8 cellular contexts compared by ENCODE assay signal in the genomic region with DNA sequence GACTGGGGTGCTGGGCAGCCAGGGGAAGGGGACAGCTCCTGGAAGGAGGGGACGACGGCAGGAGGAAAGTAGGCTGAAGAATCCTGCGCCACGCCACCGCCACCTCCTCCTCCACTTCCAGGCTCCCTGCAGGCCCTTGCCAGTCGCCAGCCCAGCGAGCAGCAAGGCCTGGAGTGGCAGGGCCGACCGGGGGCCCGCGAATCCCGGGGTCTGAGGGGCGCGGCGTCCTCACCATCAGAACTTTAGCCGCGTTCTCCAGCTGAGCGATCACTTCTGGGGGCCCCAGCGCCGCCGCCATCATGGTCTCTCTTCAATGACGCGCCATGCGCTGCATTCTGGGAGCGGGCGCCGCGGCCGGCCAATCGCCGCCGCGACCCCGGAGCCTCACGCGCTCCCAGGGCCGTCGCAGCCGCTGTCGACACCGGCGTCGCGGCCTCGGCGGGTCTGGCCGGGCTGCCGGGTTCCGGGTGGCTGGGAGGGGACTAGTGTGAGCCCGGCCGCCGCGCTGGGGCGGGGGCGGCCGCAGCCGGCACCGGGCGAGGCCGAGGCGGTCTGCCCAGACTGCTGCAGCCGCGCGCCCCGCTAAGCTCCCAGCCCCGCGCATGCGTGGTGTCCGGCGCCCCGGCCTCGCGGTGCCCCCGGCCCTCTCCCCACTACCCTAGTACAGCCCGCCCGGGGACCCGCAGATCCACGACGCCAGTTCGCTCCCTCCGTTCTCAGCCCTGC. TPM values are rescaled to one million over a fixed set of nuclear protein-coding genes. Genes with fewer than 3 reads are reported as not detected.
A peak's percentile ranks its signal among the peaks of the same experiment; 100 is the strongest.
DNase-seq lines count a peak whose midpoint lies in the region; ATAC-seq and TF ChIP-seq lines count a peak whose summit lies in the region.

Gene XPO4, minus strand, starts transcription at position 309 of the 726 bp plus-strand sequence. Its CDS starts 8 bp downstream, at position 301.

- peak within 1 kb of the TSS; percentile 92 for H3K27ac Mint-ChIP-seq in activated naive CD4-positive, alpha-beta T cell treated with anti-CD3 and anti-CD28 coated beads, Interleukin-2, amount 10 ng/mL, durations not matched to agents 7 days and 5 days

- no peak for TF ChIP-seq POLR2A in testis (IDR thresholded peaks at IDR 0.05)

- H3K27me3 Mint-ChIP-seq in activated naive CD4-positive, alpha-beta T cell treated with anti-CD3 and anti-CD28 coated beads, Interleukin-2, amount 10 ng/mL, durations not matched to agents 7 days and 5 days = peaks cover 14% of the 10 kb centered on the region

- H3K4me2 ChIP-seq in Karpas-422 (ENCODE audit: low read depth, low read length, poor library complexity, severe bottlenecking) (peak within 1 kb of the TSS; percentile 91), osteoblast (ENCODE audit: insufficient read depth, low read length) (peak within 1 kb of the TSS; percentile 87)

- WGBS in testis, 2 donors = 1% methylated on average over 14 to 68 of the region's 81 CpGs

- CTCF ChIA-PET in activated naive CD4-positive, alpha-beta T cell treated with anti-CD3 and anti-CD28 coated beads, Interleukin-2, amount 10 ng/mL, durations not matched to agents 7 days and 5 days (lab: Charles Lee) = interaction anchor here (0.7 to 1.3 kb wide), 2 partner anchors 178 to 199 kb away, joined by 3 read pairs; partner anchors contain the start of gene IL17D

- H3K9ac ChIP-seq in Karpas-422 (ENCODE audit: low read length) (peak within 1 kb of the TSS; percentile 89), SK-N-MC (ENCODE audit: insufficient read length) (peak within 1 kb of the TSS; percentile 95)

- H3K9me3 ChIP-seq in Karpas-422 (ENCODE audit: low read length) (no peaks in the 10 kb centered on the region), SK-N-MC (ENCODE audit: low read depth, low read length) (no peaks in the 10 kb centered on the region), osteoblast (ENCODE audit: low read depth, low read length) (no peaks in the 10 kb centered on the region), testis (no peaks in the 10 kb centered on the region)

- peak within 1 kb of the TSS; percentile 40; the same call in 1 of the 2 replicates for H3K27ac ChIP-seq in Karpas-422 (ENCODE audit: low read length)
- peak within 1 kb of the TSS; percentile 78 for H3K27ac ChIP-seq in SK-N-MC
- H3K27ac ChIP-seq in osteoblast (ENCODE audit: low read depth, low read length) = peak within 1 kb of the TSS; percentile 66
- H3K27ac ChIP-seq in testis = peak within 1 kb of the TSS; percentile 89 to 91

- intact Hi-C loops in testis (cut with DNase I; ENCODE audit: low total_unique reads) = no loop called here

- peak; percentile 82 for DNase-seq in ELR (ENCODE audit: low read depth)
- DNase-seq in Karpas-422 = peak; percentile 94
- DNase-seq in SK-N-MC (ENCODE audit: low read depth, low spot score) = no peak
- DNase-seq in activated naive CD4-positive, alpha-beta T cell treated with anti-CD3 and anti-CD28 coated beads, Interleukin-2, amount 10 ng/mL, durations not matched to agents 7 days and 5 days = peak; percentile 88
- peak; percentile 61 for DNase-seq in globus pallidus (ENCODE audit: low spot score)
- peak; percentile 99 for DNase-seq in osteoblast (ENCODE audit: insufficient read length, low spot score, missing footprints)
- peak; percentile 85 for DNase-seq in testis

- no peaks in the 10 kb centered on the region for H3K27me3 ChIP-seq in Karpas-422 (ENCODE audit: low read length)
- no peaks in the 10 kb centered on the region for H3K27me3 ChIP-seq in osteoblast (ENCODE audit: insufficient read depth, low read length)
- H3K27me3 ChIP-seq in testis = no peaks in the 10 kb centered on the region

- H3K4me3 Mint-ChIP-seq in activated naive CD4-positive, alpha-beta T cell treated with anti-CD3 and anti-CD28 coated beads, Interleukin-2, amount 10 ng/mL, durations not matched to agents 7 days and 5 days = peak within 1 kb of the TSS; percentile 89

- peaks cover 32% of the 10 kb centered on the region for H3K4me1 Mint-ChIP-seq in activated naive CD4-positive, alpha-beta T cell treated with anti-CD3 and anti-CD28 coated beads, Interleukin-2, amount 10 ng/mL, durations not matched to agents 7 days and 5 days

- H3K36me3 ChIP-seq in Karpas-422 (ENCODE audit: insufficient read depth, low read length) (peaks cover 18% of the 10 kb centered on the region; the same call in 1 of the 2 replicates), SK-N-MC (ENCODE audit: insufficient read depth, low read length) (peaks cover 10% of the 10 kb centered on the region), osteoblast (ENCODE audit: insufficient read depth, low read length) (peaks cover 3% of the 10 kb centered on the region), testis (ENCODE audit: low read depth, missing control alignments) (no peaks in the 10 kb centered on the region)

- H3K4me3 ChIP-seq in Karpas-422 (ENCODE audit: low read length) (peak within 1 kb of the TSS; percentile 90), SK-N-MC (peak within 1 kb of the TSS; percentile 99), osteoblast (ENCODE audit: insufficient read depth, low read length) (peak within 1 kb of the TSS; percentile 87), testis (peak within 1 kb of the TSS; percentile 83 to 97)

- no peaks in the 10 kb centered on the region for H3K9me3 Mint-ChIP-seq in activated naive CD4-positive, alpha-beta T cell treated with anti-CD3 and anti-CD28 coated beads, Interleukin-2, amount 10 ng/mL, durations not matched to agents 7 days and 5 days

- H4K20me1 ChIP-seq in Karpas-422 (ENCODE audit: insufficient read depth, low read depth, low read length) = peaks cover 4% of the 10 kb centered on the region; the same call in 1 of the 2 replicates
- no peaks in the 10 kb centered on the region for H4K20me1 ChIP-seq in osteoblast (ENCODE audit: insufficient read depth, low read length)

- ATAC-seq in GM21786 (IDR thresholded peaks at IDR 0.05; ENCODE audit: unreplicated experiment) = peak; percentile 91

- TF ChIP-seq CTCF in osteoblast (IDR thresholded peaks at IDR 0.05; ENCODE audit: extremely low read depth, low read depth, low read length) (no peak), testis (IDR thresholded peaks at IDR 0.05) (no peak)

- no peaks in the 10 kb centered on the region for H3K9me2 ChIP-seq in Karpas-422 (replicated peaks; ENCODE audit: insufficient read depth, low read length)

- H3K36me3 Mint-ChIP-seq in activated naive CD4-positive, alpha-beta T cell treated with anti-CD3 and anti-CD28 coated beads, Interleukin-2, amount 10 ng/mL, durations not matched to agents 7 days and 5 days = peaks cover 15% of the 10 kb centered on the region

- H3K79me2 ChIP-seq in Karpas-422 (ENCODE audit: low read length) (peaks cover 49% of the 10 kb centered on the region), osteoblast (ENCODE audit: insufficient read depth, low read length) (peaks cover 48% of the 10 kb centered on the region)

- H2AFZ ChIP-seq in Karpas-422 (ENCODE audit: low read length) = peak within 1 kb of the TSS; percentile 97
- peak within 1 kb of the TSS; percentile 93 for H2AFZ ChIP-seq in osteoblast (ENCODE audit: low read length)

- peaks cover 18% of the 10 kb centered on the region for H3K4me1 ChIP-seq in Karpas-422 (ENCODE audit: low read length)
- H3K4me1 ChIP-seq in osteoblast (ENCODE audit: insufficient read depth, low read length) = peaks cover 11% of the 10 kb centered on the region
- H3K4me1 ChIP-seq in testis = no peaks in the 10 kb centered on the region

RNA-seq across cellular contexts. Expression of gene XPO4, which starts in this region (rescaled TPM):
- total RNA-seq in Karpas-422 (2014; rRNA removed; shearing (Covaris generic); ENCODE audit: low replicate concordance) = 17.4 and 36.3 TPM in 2 replicates
- total RNA-seq in osteoblast (19.5 and 20.6 TPM in 2 replicates), testis (10 to 100 TPM; 27.6 to 31.4 TPM)
- polyA plus RNA-seq in testis (ENCODE audit: insufficient read depth, low read depth, low replicate concordance) = 13.0 TPM

Comparison
In these comparisons a context has a peak if more than half of its experiments do, and no peak if none do; other contexts are left out.
1. H3K27ac ChIP-seq: peak in every context shown above with its lines; median percentile 90 in testis; 78 in SK-N-MC; 66 in osteoblast; 40 in Karpas-422.